36 cellular contexts compared by ENCODE assay signal in the genomic region with DNA sequence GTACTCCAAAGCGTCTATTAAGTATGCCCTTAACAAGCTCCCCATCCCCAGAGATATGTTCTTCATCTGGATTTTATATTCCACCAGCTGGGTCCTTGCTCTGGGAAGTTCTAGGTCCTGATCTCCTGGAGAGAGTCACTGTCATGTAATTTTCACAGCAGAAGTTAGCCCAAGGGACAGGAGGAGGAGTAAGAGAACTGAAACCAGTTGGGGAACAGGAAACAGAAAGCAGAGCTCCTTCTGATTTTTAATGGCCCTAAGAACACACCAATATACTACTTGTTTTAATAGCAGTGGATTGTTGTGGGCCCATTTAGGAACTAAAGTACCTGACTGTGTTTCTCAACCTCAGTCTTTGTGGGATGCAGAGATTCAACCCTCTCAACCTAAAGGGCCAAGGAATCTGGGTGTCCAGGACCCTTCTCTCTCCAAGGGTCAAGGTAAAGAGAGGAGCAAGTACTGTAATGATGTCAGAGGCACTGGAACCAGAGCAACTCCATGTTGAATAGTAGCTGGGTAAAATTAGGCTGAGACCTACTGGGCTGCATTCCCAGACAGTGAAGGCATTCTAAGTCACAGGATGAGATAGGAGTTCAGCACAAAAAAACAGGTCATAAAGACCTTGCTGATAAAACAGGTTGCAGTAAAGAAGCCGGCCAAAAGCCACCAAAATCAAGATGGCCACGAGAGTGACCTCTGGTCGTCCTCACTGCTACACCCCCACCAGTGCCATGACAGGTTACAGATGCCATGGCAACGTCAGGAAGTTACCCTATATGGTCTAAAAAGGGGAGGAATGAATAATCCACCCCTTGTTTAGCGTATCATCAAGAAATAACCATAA. TPM values are rescaled to one million over a fixed set of nuclear protein-coding genes. Genes with fewer than 3 reads are reported as not detected.
DNase-seq lines count a peak whose midpoint lies in the region; ATAC-seq, FAIRE-seq and TF ChIP-seq lines count a peak whose summit lies in the region.
"Had no signal": no experiment of that assay in that cellular context is flagged by ENCODE, and none has a peak within 500 bp of the region (broad histone marks: within the 10 kb centered on the region; RNA-seq: fewer than 3 reads in every experiment).

No MANE protein-coding gene starts in this region.

- intact Hi-C loops in K562 (cut with micrococcal nuclease): loop anchor here (10.0 kb wide), 1 partner anchor 362 kb away; no protein-coding TSS in a partner anchor

- no peak for TF ChIP-seq EP300 in K562 (IDR thresholded peaks at IDR 0.05; ENCODE audit: low read length)

- H3K79me2 ChIP-seq in K562 (ENCODE audit: control insufficient read depth, insufficient read depth, low read length): no peaks in the 10 kb centered on the region
- H3K79me2 ChIP-seq: hepatocyte had no signal

- peaks cover 0 to 76% (median 3%) of the 10 kb centered on the region in 11 experiments; a peak in 8 of 22 replicates for H3K9me3 ChIP-seq in BLaER1 treated with 17β-estradiol and CSF1 and Interleukin-3, amounts not matched to agents 10 nM and 100 nM (replicated peaks in 1 of 11)
- H3K9me3 ChIP-seq in K562 (replicated peaks; ENCODE audit: control insufficient read depth, insufficient read depth, low read depth, low read length): no peaks in the 10 kb centered on the region
- H3K9me3 ChIP-seq: Caco-2, HAP-1, pancreas, tibial nerve had no signal

- no peaks in the 10 kb centered on the region for H3K36me3 Mint-ChIP-seq in endothelial cell (ENCODE audit: low read depth, unreplicated experiment)

- FAIRE-seq in K562 (lab: Jason Lieb, UNC): no peak
- FAIRE-seq: frontal cortex, GM12892, pancreas, TTC549 had no signal

- POLR2A ChIA-PET in K562 (lab: Yijun Ruan, JAX): interaction anchor here (1.0 to 1.3 kb wide), 2 partner anchors 10 to 611 kb away, joined by 3 read pairs; no protein-coding TSS in a partner anchor

- no peaks in the 10 kb centered on the region for H3K4me1 Mint-ChIP-seq in endothelial cell (ENCODE audit: unreplicated experiment)
- H3K4me1 Mint-ChIP-seq: neural crest cell had no signal

- H3K4me1 ChIP-seq in BLaER1 treated with 17β-estradiol and CSF1 and Interleukin-3, amounts not matched to agents 10 nM and 100 nM: peaks cover 22 to 93% (median 55%) of the 10 kb centered on the region in 10 experiments
- H3K4me1 ChIP-seq in K562 (replicated peaks in 1 of 2; ENCODE audit: control insufficient read depth in 2 of 2, insufficient read depth in 2 of 2, low read length in 2 of 2): peaks cover 15 to 43% of the 10 kb centered on the region in 2 experiments
- H3K4me1 ChIP-seq: Caco-2, HAP-1, pancreas, tibial nerve had no signal

- H3K27ac ChIP-seq in BLaER1 treated with 17β-estradiol and CSF1 and Interleukin-3, amounts not matched to agents 10 nM and 100 nM: peak overlapping the region; percentile 6 to 97 (median 83); a peak in 20 of 22 replicates
- H3K27ac ChIP-seq in K562 (ENCODE audit: extremely low read depth, low read depth, low read length): peak overlapping the region; percentile 5; the same call in 1 of the 3 replicates
- H3K27ac ChIP-seq: hepatocyte, HL-60, KMS-11, pancreas had no signal

- no peaks in the 10 kb centered on the region for H3K9me1 ChIP-seq in K562 (ENCODE audit: control insufficient read depth, insufficient read depth, low read length)

- WGBS in K562 (ENCODE audit: insufficient coverage, low coverage, missing lambda C conversion rate): 15% methylated on average over 6 of the region's 6 CpGs

- no peaks in the 10 kb centered on the region for H3K9me3 Mint-ChIP-seq in endothelial cell (ENCODE audit: unreplicated experiment)
- H3K9me3 Mint-ChIP-seq: neural crest cell had no signal

- CTCF ChIA-PET in K562 (lab: Yijun Ruan, JAX; ENCODE audit: low intra/inter-chr PET ratio): no interaction called here

- H3K4me3 ChIP-seq in BLaER1 treated with 17β-estradiol and CSF1 and Interleukin-3, amounts not matched to agents 10 nM and 100 nM: no peak overlapping the region
- H3K4me3 ChIP-seq in K562: no peak overlapping the region
- H3K4me3 ChIP-seq: HAP-1, hepatocyte, pancreas, spleen, tibial nerve had no signal

- ATAC-seq in K562: no peak
- ATAC-seq: PC-3, SK-N-SH treated with all-trans-retinoic acid at 6 μM for 48 hours had no signal

- TF ChIP-seq CTCF in K562 (IDR thresholded peaks at IDR 0.05 in 2 of 3, conservative IDR thresholded peaks at IDR 0.05 in 1 of 3; ENCODE audit: insufficient read depth in 2 of 3, low read depth in 1 of 3, low read length in 3 of 3): no peak
- TF ChIP-seq CTCF in endothelial cell (IDR thresholded peaks at IDR 0.05; ENCODE audit: unreplicated experiment): no peak

- no peaks in the 10 kb centered on the region for H4K20me1 ChIP-seq in BLaER1 treated with 17β-estradiol and CSF1 and Interleukin-3, amounts not matched to agents 10 nM and 100 nM
- no peaks in the 10 kb centered on the region for H4K20me1 ChIP-seq in K562 (replicated peaks; ENCODE audit: control insufficient read depth, insufficient read depth, low read length)

- H3K4me2 ChIP-seq in BLaER1 treated with 17β-estradiol and CSF1 and Interleukin-3, amounts not matched to agents 10 nM and 100 nM: peak overlapping the region; percentile 38 to 83 (median 65)
- no peak overlapping the region for H3K4me2 ChIP-seq in K562 (ENCODE audit: insufficient read depth, low read length)
- H3K4me2 ChIP-seq: hepatocyte, KMS-11 had no signal

- in situ Hi-C loops in K562 (cut with MboI): loop anchor here (10.0 kb wide), 1 partner anchor 362 kb away; no protein-coding TSS in a partner anchor

- TF ChIP-seq POLR2A in K562 (conservative IDR thresholded peaks at IDR 0.05) (no peak), erythroblast (IDR thresholded peaks at IDR 0.05; ENCODE audit: low read length) (no peak)

- BruUV-seq in K562 (replicated peaks; lab: Mats Ljungman, UMichigan): no TSS peak

- H3K27me3 ChIP-seq in BLaER1 treated with 17β-estradiol and CSF1 and Interleukin-3, amounts not matched to agents 10 nM and 100 nM: no peaks in the 10 kb centered on the region
- H3K27me3 ChIP-seq in K562 (ENCODE audit: control insufficient read depth in 2 of 2, insufficient read depth in 2 of 2, low read length in 2 of 2): no peaks in the 10 kb centered on the region
- H3K27me3 ChIP-seq: hepatocyte, pancreas had no signal

- H3K9ac ChIP-seq in BLaER1 treated with 17β-estradiol and CSF1 and Interleukin-3, amounts not matched to agents 10 nM and 100 nM: peak overlapping the region in 6 of 11 experiments; percentile 37 to 81 (median 54); a peak in 10 of 22 replicates
- no peak overlapping the region for H3K9ac ChIP-seq in K562 (ENCODE audit: insufficient read depth in 1 of 2, low read depth in 2 of 2, low read length in 2 of 2)
- H3K9ac ChIP-seq: KMS-11 had no signal

- no peak; a peak in 1 of 4 replicates for TF ChIP-seq RAD21 in K562 (CRISPR knock-in tag; conservative IDR thresholded peaks at IDR 0.05 in 1 of 2, IDR thresholded peaks at IDR 0.05 in 1 of 2)

- peak; percentile 84 for DNase-seq in MV-4-11 (lab: John Stamatoyannopoulos, UW)
- DNase-seq in K562 (ENCODE audit: extremely low read depth in 1 of 4, low spot score in 3 of 4): peak in 1 of 4 experiments; percentile 45
- peak; percentile 60 for DNase-seq in medulla oblongata (ENCODE audit: extremely low spot score)
- DNase-seq in endothelial cell (ENCODE audit: low spot score): no peak
- DNase-seq in stimulated activated CD8-positive, alpha-beta memory T cell treated with anti-CD3 and anti-CD28 coated beads, Interleukin-4, amount 100 ng/mL, for 48 hours: no peak
- DNase-seq in AG20443 (ENCODE audit: low spot score): no peak
- no peak for DNase-seq in erythroblast (lab: John Stamatoyannopoulos, UW)
- DNase-seq: ACHN; activated CD4-positive, alpha-beta T cell treated with anti-CD3 and anti-CD28 coated beads, Interleukin-2, amount 50 U/mL, for 4 hours; activated CD4-positive, CD25-positive, alpha-beta regulatory T cell; activated naive CD4-positive, alpha-beta T cell; activated T-cell treated with anti-CD3 and anti-CD28 coated beads, Interleukin-2, amount 50 U/mL, for 48 hours; Caco-2; central memory CD4-positive, alpha-beta T cell; dermis blood vessel endothelial cell; DMS53; mesenchymal stem cell; NCI-H446; NCI-H774; pancreas; PC-3; spleen; stimulated activated CD4-positive, alpha-beta T cell treated with anti-CD3 and anti-CD28 coated beads, Interleukin-2, amount 100 ng/mL, for 24 hours had no signal

- no peaks in the 10 kb centered on the region for H3K36me3 ChIP-seq in BLaER1 treated with 17β-estradiol and CSF1 and Interleukin-3, amounts not matched to agents 10 nM and 100 nM
- H3K36me3 ChIP-seq in K562 (ENCODE audit: control insufficient read depth, insufficient read depth, low read length): no peaks in the 10 kb centered on the region
- H3K36me3 ChIP-seq: HAP-1, pancreas, spleen, tibial nerve had no signal

- H3K27me3 Mint-ChIP-seq in endothelial cell (ENCODE audit: unreplicated experiment): no peaks in the 10 kb centered on the region

- H3K27ac Mint-ChIP-seq in endothelial cell (ENCODE audit: unreplicated experiment): no peak overlapping the region
- H3K27ac Mint-ChIP-seq: T-helper 1 cell treated with Interleukin-12 subunit alpha and Interleukin-12 subunit beta and Interleukin-4 antibody, amounts not matched to agents 30 μg/mL and 1 μg/mL, for 36 hours had no signal

- no peak overlapping the region for H3K4me3 Mint-ChIP-seq in endothelial cell (ENCODE audit: unreplicated experiment)
- H3K4me3 Mint-ChIP-seq: neural crest cell; T-helper 1 cell treated with Interleukin-12 subunit alpha and Interleukin-12 subunit beta and Interleukin-4 antibody, amounts not matched to agents 30 μg/mL and 1 μg/mL, for 36 hours had no signal

- H2AFZ ChIP-seq in K562 (ENCODE audit: low read depth, low read length): no peak overlapping the region
- H2AFZ ChIP-seq: hepatocyte had no signal

RNA-seq across cellular contexts. Expression of a gene that starts 8.1 kb away (rescaled TPM):
- 0.55 and 0.60 TPM in 2 replicates for total RNA-seq in K562 (2011; cell fraction: chromatin; rRNA removed; ENCODE audit: low replicate concordance)
- 0.33 and 0.39 TPM in 2 replicates for total RNA-seq in K562 (2011; cell fraction: nucleolus; rRNA removed)
- total RNA-seq in K562 (2011; cell fraction: nucleoplasm; rRNA removed): 0.29 and 0.53 TPM in 2 replicates
- total RNA-seq in K562 (2014; rRNA removed) (0.09 and 0.41 TPM in 2 replicates), K562 (2014; rRNA removed; fragmentation: Illumina TruSeq; extraction: Trizol) (0.22 and 0.35 TPM in 2 replicates), K562 (2015; rRNA removed; fragmentation: Illumina TruSeq; extraction: Trizol) (0.51 and 0.57 TPM in 2 replicates), K562 (2021) (0.13 and 0.22 TPM in 2 replicates), endothelial cell (ENCODE audit: unreplicated experiment) (not detected)
- polyA plus RNA-seq in K562 (2011; rRNA removed) (0.45 and 1.3 TPM in 2 replicates), K562 (2014; fragmentation: Illumina TruSeq; extraction: Trizol) (0.22 and 0.39 TPM in 2 replicates), K562 (2014; fragmentation: Nextera tagmentation; extraction: Ambion mirVana) (under 1 TPM in 1 of 2 experiments, not detected in 1; 0.08 TPM), K562 (2014; rRNA removed) (0.24 and 0.25 TPM in 2 replicates)
- 0.07 and 1.4 TPM in 2 replicates for polyA plus RNA-seq in K562 (2011; cell fraction: cytosol; rRNA removed)
- polyA plus RNA-seq in K562 (2011; cell fraction: nucleus; rRNA removed): 0.10 and 0.67 TPM in 2 replicates
- 1.8 and 2.3 TPM in 2 replicates for polyA plus RNA-seq in K562 (2012)
- polyA minus RNA-seq in K562 (2011; rRNA and poly(A)+ RNA removed): 0.42 and 1.8 TPM in 2 replicates
- polyA minus RNA-seq in K562 (2011; cell fraction: cytosol; rRNA and poly(A)+ RNA removed): 0.64 TPM in 1 of 2 replicates, not detected in the other
- polyA minus RNA-seq in K562 (2011; cell fraction: nucleus; rRNA and poly(A)+ RNA removed): 0.13 and 0.67 TPM in 2 replicates
- total RNA-seq: Caco-2, dermis blood vessel endothelial cell, hepatocyte, neural crest cell had no signal
- polyA plus RNA-seq: BJ, hepatocyte had no signal

RNA-seq across cellular contexts. Expression of a gene that starts 25.9 kb away (rescaled TPM):
- total RNA-seq in K562 (2011; cell fraction: chromatin; rRNA removed; ENCODE audit: low replicate concordance): not detected in 2 replicates
- not detected in 2 replicates for total RNA-seq in K562 (2011; cell fraction: nucleolus; rRNA removed)
- total RNA-seq in K562 (2011; cell fraction: nucleoplasm; rRNA removed): not detected in 2 replicates
- total RNA-seq in K562 (2014; rRNA removed) (not detected in 2 replicates), K562 (2014; rRNA removed; fragmentation: Illumina TruSeq; extraction: Trizol) (not detected in 2 replicates), K562 (2015; rRNA removed; fragmentation: Illumina TruSeq; extraction: Trizol) (not detected in 2 replicates), K562 (2021) (not detected in 2 replicates), endothelial cell (ENCODE audit: unreplicated experiment) (0.74 TPM)
- polyA plus RNA-seq in K562 (2011; rRNA removed) (not detected in 2 replicates), K562 (2014; fragmentation: Illumina TruSeq; extraction: Trizol) (not detected in 2 replicates), K562 (2014; fragmentation: Nextera tagmentation; extraction: Ambion mirVana) (under 1 TPM; 0.03 to 0.07 TPM), K562 (2014; rRNA removed) (0.15 and 0.19 TPM in 2 replicates)
- 0.07 TPM in 1 of 2 replicates, not detected in the other for polyA plus RNA-seq in K562 (2011; cell fraction: cytosol; rRNA removed)
- not detected in 2 replicates for polyA plus RNA-seq in K562 (2011; cell fraction: nucleus; rRNA removed)
- polyA plus RNA-seq in K562 (2012): 0.04 and 0.12 TPM in 2 replicates
- polyA minus RNA-seq in K562 (2011; rRNA and poly(A)+ RNA removed): not detected in 2 replicates
- polyA minus RNA-seq in K562 (2011; cell fraction: cytosol; rRNA and poly(A)+ RNA removed): not detected in 2 replicates
- not detected in 2 replicates for polyA minus RNA-seq in K562 (2011; cell fraction: nucleus; rRNA and poly(A)+ RNA removed)
- total RNA-seq: Caco-2, dermis blood vessel endothelial cell, hepatocyte, neural crest cell, PC-3 had no signal
- polyA plus RNA-seq: BJ, hepatocyte had no signal

RNA-seq across cellular contexts. Expression of a gene that starts 35.2 kb away (rescaled TPM):
- total RNA-seq in K562 (2011; cell fraction: chromatin; rRNA removed; ENCODE audit: low replicate concordance): not detected in 2 replicates
- total RNA-seq in K562 (2011; cell fraction: nucleolus; rRNA removed): not detected in 2 replicates
- total RNA-seq in K562 (2011; cell fraction: nucleoplasm; rRNA removed): not detected in 2 replicates
- not detected in 2 replicates for total RNA-seq in K562 (2014; rRNA removed)
- not detected in 2 replicates for total RNA-seq in K562 (2014; rRNA removed; fragmentation: Illumina TruSeq; extraction: Trizol)
- 0.25 TPM in 1 of 2 replicates, not detected in the other for total RNA-seq in K562 (2015; rRNA removed; fragmentation: Illumina TruSeq; extraction: Trizol)
- 0.18 TPM in 1 of 2 replicates, not detected in the other for total RNA-seq in K562 (2021)
- polyA plus RNA-seq in K562 (2011; rRNA removed): 0.04 TPM in 1 of 2 replicates, not detected in the other
- 0.07 and 0.12 TPM in 2 replicates for polyA plus RNA-seq in K562 (2011; cell fraction: cytosol; rRNA removed)
- polyA plus RNA-seq in K562 (2011; cell fraction: nucleus; rRNA removed): not detected in 2 replicates
- polyA plus RNA-seq in K562 (2012): 0.07 and 0.19 TPM in 2 replicates
- 0.06 and 0.12 TPM in 2 replicates for polyA plus RNA-seq in K562 (2014; fragmentation: Illumina TruSeq; extraction: Trizol)
- polyA plus RNA-seq in K562 (2014; fragmentation: Nextera tagmentation; extraction: Ambion mirVana): under 1 TPM; 0.10 to 0.14 TPM
- 1.7 TPM in 1 of 2 replicates, not detected in the other for polyA plus RNA-seq in K562 (2014; rRNA removed)
- polyA minus RNA-seq in K562 (2011; rRNA and poly(A)+ RNA removed): 0.14 and 0.15 TPM in 2 replicates
- polyA minus RNA-seq in K562 (2011; cell fraction: cytosol; rRNA and poly(A)+ RNA removed): not detected in 2 replicates
- not detected in 2 replicates for polyA minus RNA-seq in K562 (2011; cell fraction: nucleus; rRNA and poly(A)+ RNA removed)
- total RNA-seq in endothelial cell (ENCODE audit: unreplicated experiment): 0.67 TPM
- total RNA-seq: Caco-2, dermis blood vessel endothelial cell, neural crest cell had no signal
- polyA plus RNA-seq: BJ had no signal

Comparison
In these comparisons a context has a peak if more than half of its experiments do, and no peak if none do; other contexts are left out.
1. H3K9ac ChIP-seq: peak in BLaER1 treated with 17β-estradiol and CSF1 and Interleukin-3, amounts not matched to agents 10 nM and 100 nM (6 of 11); none in K562 (0 of 2).
2. DNase-seq: peak in MV-4-11 (single experiment) and medulla oblongata (single experiment); none in endothelial cell (single experiment), stimulated activated CD8-positive, alpha-beta memory T cell treated with anti-CD3 and anti-CD28 coated beads, Interleukin-4, amount 100 ng/mL, for 48 hours (single experiment), AG20443 (single experiment) and erythroblast (0 of 2).